In the genomic region with DNA sequence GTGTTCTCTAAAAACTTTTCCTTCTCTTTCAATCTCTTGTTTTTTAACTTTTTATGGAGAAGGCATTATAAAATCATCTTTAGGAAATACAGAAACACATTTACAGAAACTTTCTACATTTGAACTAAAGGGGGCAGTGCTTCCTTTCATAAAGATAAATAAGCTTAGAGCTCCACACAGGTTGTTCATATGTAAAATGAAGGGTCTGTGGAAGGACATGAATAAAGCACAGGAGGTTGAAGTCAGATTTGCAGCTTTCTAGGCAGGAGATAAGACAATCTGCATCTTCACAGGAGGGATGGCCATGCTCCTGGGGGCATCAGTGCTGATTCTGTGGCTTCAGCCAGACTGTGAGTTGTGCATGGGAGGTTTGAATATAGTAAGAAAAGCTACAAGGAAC, we compare ENCODE assay signal across 11 cellular contexts.
DNase-seq lines count a peak whose midpoint lies in the region; ATAC-seq, FAIRE-seq and TF ChIP-seq lines count a peak whose summit lies in the region.
"Had no signal": no experiment of that assay in that cellular context is flagged by ENCODE, and none has a peak within 500 bp of the region (broad histone marks: within the 10 kb centered on the region; RNA-seq: fewer than 3 reads in every experiment).

No MANE protein-coding gene starts in this region.

- no peaks in the 10 kb centered on the region for H3K27me3 ChIP-seq in bronchial epithelial cell (ENCODE audit: control insufficient read depth, insufficient read depth, low read length)

- H3K4me1 Mint-ChIP-seq in activated CD4-positive, alpha-beta T cell treated with anti-CD3 and anti-CD28 coated beads, Interleukin-2, amount 10 ng/mL, durations not matched to agents 24 days and 14 days, result peaks cover 16% of the 10 kb centered on the region
- H3K4me1 Mint-ChIP-seq in progenitor cell of endocrine pancreas (ENCODE audit: low read depth), result peaks cover 5% of the 10 kb centered on the region

- in situ Hi-C loops in G401 (cut with HindIII; ENCODE audit: low sequenced_read_pairs), result no loop called here

- H3K36me3 Mint-ChIP-seq in activated CD4-positive, alpha-beta T cell treated with anti-CD3 and anti-CD28 coated beads, Interleukin-2, amount 10 ng/mL, durations not matched to agents 24 days and 14 days (ENCODE audit: low read depth), result no peaks in the 10 kb centered on the region
- no peaks in the 10 kb centered on the region for H3K36me3 Mint-ChIP-seq in progenitor cell of endocrine pancreas (ENCODE audit: insufficient read depth)
- H3K36me3 Mint-ChIP-seq: immature natural killer cell had no signal

- intact Hi-C loops in activated CD4-positive, alpha-beta T cell treated with anti-CD3 and anti-CD28 coated beads, Interleukin-2, amount 10 ng/mL, durations not matched to agents 24 days and 14 days (cut with micrococcal nuclease), result loop anchor here (5.0 kb wide), 2 partner anchors 39 to 354 kb away; no protein-coding TSS in a partner anchor

- no peaks in the 10 kb centered on the region for H3K9me3 Mint-ChIP-seq in activated CD4-positive, alpha-beta T cell treated with anti-CD3 and anti-CD28 coated beads, Interleukin-2, amount 10 ng/mL, durations not matched to agents 24 days and 14 days
- no peaks in the 10 kb centered on the region for H3K9me3 Mint-ChIP-seq in progenitor cell of endocrine pancreas (ENCODE audit: low read depth)
- H3K9me3 Mint-ChIP-seq: immature natural killer cell had no signal

- no peak overlapping the region for H3K4me3 ChIP-seq in bronchial epithelial cell (ENCODE audit: low read depth, low read length)

- no peaks in the 10 kb centered on the region for H3K36me3 ChIP-seq in bronchial epithelial cell (ENCODE audit: control insufficient read depth, insufficient read depth, low read length)

- peak overlapping the region; percentile 82 for H3K4me3 Mint-ChIP-seq in activated CD4-positive, alpha-beta T cell treated with anti-CD3 and anti-CD28 coated beads, Interleukin-2, amount 10 ng/mL, durations not matched to agents 24 days and 14 days
- H3K4me3 Mint-ChIP-seq in progenitor cell of endocrine pancreas (ENCODE audit: low read depth), result no peak overlapping the region
- H3K4me3 Mint-ChIP-seq: immature natural killer cell had no signal

- no peaks in the 10 kb centered on the region for H3K27me3 Mint-ChIP-seq in activated CD4-positive, alpha-beta T cell treated with anti-CD3 and anti-CD28 coated beads, Interleukin-2, amount 10 ng/mL, durations not matched to agents 24 days and 14 days
- peaks cover 4% of the 10 kb centered on the region for H3K27me3 Mint-ChIP-seq in progenitor cell of endocrine pancreas

- FAIRE-seq in bronchial epithelial cell (lab: Jason Lieb, UNC), result no peak
- FAIRE-seq: colon had no signal

- peak overlapping the region; percentile 85 for H3K27ac Mint-ChIP-seq in activated CD4-positive, alpha-beta T cell treated with anti-CD3 and anti-CD28 coated beads, Interleukin-2, amount 10 ng/mL, durations not matched to agents 24 days and 14 days
- peak overlapping the region; percentile 51 for H3K27ac Mint-ChIP-seq in progenitor cell of endocrine pancreas
- H3K27ac Mint-ChIP-seq: immature natural killer cell had no signal

- ATAC-seq in GM21619 (IDR thresholded peaks at IDR 0.05; ENCODE audit: unreplicated experiment), result no peak

- DNase-seq in activated CD4-positive, alpha-beta T cell treated with anti-CD3 and anti-CD28 coated beads, Interleukin-2, amount 10 ng/mL, durations not matched to agents 24 days and 14 days, result peak; percentile 52
- no peak for DNase-seq in activated CD4-positive, alpha-beta T cell treated with anti-CD3 and anti-CD28 coated beads, Interleukin-2, amount 50 U/mL, for 48 hours
- DNase-seq in MV-4-11 (lab: John Stamatoyannopoulos, UW) (peak; percentile 11), bronchial epithelial cell (ENCODE audit: low read depth) (peak; percentile 46), progenitor cell of endocrine pancreas (ENCODE audit: low spot score, unreplicated experiment) (no peak), G401 (ENCODE audit: low spot score) (no peak), dermis blood vessel endothelial cell (no peak)
- DNase-seq: NCI-H2107 had no signal

- TF ChIP-seq CTCF in bronchial epithelial cell (IDR thresholded peaks at IDR 0.05; ENCODE audit: insufficient read depth, low read length, severe bottlenecking) (no peak), progenitor cell of endocrine pancreas (IDR thresholded peaks at IDR 0.05; ENCODE audit: unreplicated experiment) (peak; percentile 46)

Comparison
In these comparisons a context has a peak if more than half of its experiments do, and no peak if none do; other contexts are left out.
1. DNase-seq: peak in activated CD4-positive, alpha-beta T cell treated with anti-CD3 and anti-CD28 coated beads, Interleukin-2, amount 10 ng/mL, durations not matched to agents 24 days and 14 days (single experiment), MV-4-11 (single experiment) and bronchial epithelial cell (single experiment); none in activated CD4-positive, alpha-beta T cell treated with anti-CD3 and anti-CD28 coated beads, Interleukin-2, amount 50 U/mL, for 48 hours (0 of 2), progenitor cell of endocrine pancreas (single experiment), G401 (single experiment) and dermis blood vessel endothelial cell (single experiment).